10 cellular contexts compared by ENCODE assay signal in genomic region chr2:226661789-226662545, GRCh38.
DNase-seq lines count a peak whose midpoint lies in the region; ATAC-seq and TF ChIP-seq lines count a peak whose summit lies in the region.
"Had no signal": no experiment of that assay in that cellular context is flagged by ENCODE, and none has a peak within 500 bp of the region (broad histone marks: within the 10 kb centered on the region; RNA-seq: fewer than 3 reads in every experiment).

No MANE protein-coding gene starts in this region.

- peak overlapping the region; percentile 75 for H3K27ac ChIP-seq in brain microvascular endothelial cell
- peak overlapping the region; percentile 69 for H3K27ac ChIP-seq in vagina

- H3K4me1 ChIP-seq in vagina: peaks cover 23% of the 10 kb centered on the region

- in situ Hi-C loops in brain microvascular endothelial cell (cut with HindIII; ENCODE audit: low pct_ligation_motif_present, low sequenced_read_pairs): no loop called here

- ATAC-seq in Right ventricle myocardium inferior (peak; percentile 58), GM21423 (IDR thresholded peaks at IDR 0.05; ENCODE audit: unreplicated experiment) (no peak), GM18520 (IDR thresholded peaks at IDR 0.05; ENCODE audit: unreplicated experiment) (no peak), GM21737 (IDR thresholded peaks at IDR 0.05; ENCODE audit: unreplicated experiment) (no peak)

- H3K27me3 ChIP-seq in brain microvascular endothelial cell (replicated peaks) (no peaks in the 10 kb centered on the region), vagina (no peaks in the 10 kb centered on the region)

- no peak for TF ChIP-seq POLR2A in vagina (IDR thresholded peaks at IDR 0.05)

- no peaks in the 10 kb centered on the region for H3K9me3 ChIP-seq in vagina

- DNase-seq in Right ventricle myocardium inferior (ENCODE audit: missing footprints) (no peak), cardiac septum (ENCODE audit: low spot score) (no peak), brain microvascular endothelial cell (peak; percentile 95), kidney tubule cell (ENCODE audit: low spot score) (peak; percentile 96), vagina (ENCODE audit: extremely low spot score in 2 of 2) (no peak)
- DNase-seq: AML-193, endodermal cell had no signal

- TF ChIP-seq CTCF in brain microvascular endothelial cell (IDR thresholded peaks at IDR 0.05; ENCODE audit: low read depth, low read length, missing control alignments) (no peak), vagina (IDR thresholded peaks at IDR 0.05) (no peak)

- no peaks in the 10 kb centered on the region for H3K36me3 ChIP-seq in brain microvascular endothelial cell (replicated peaks)
- no peaks in the 10 kb centered on the region for H3K36me3 ChIP-seq in vagina

- intact Hi-C loops in Right ventricle myocardium inferior (cut with DNase I) (no loop called here), cardiac septum (cut with DNase I) (loop anchor here (5.0 kb wide), 2 partner anchors 135 to 215 kb away; partner anchors contain the start of gene IRS1), vagina (cut with DNase I) (loop anchor here (10.0 kb wide), 1 partner anchor 133 kb away; the partner anchor contains the start of gene IRS1)

- H3K4me3 ChIP-seq in brain microvascular endothelial cell (ENCODE audit: low read depth, low read length): no peak overlapping the region
- no peak overlapping the region for H3K4me3 ChIP-seq in vagina

Comparison
In these comparisons a context has a peak if more than half of its experiments do, and no peak if none do; other contexts are left out.
1. DNase-seq: peak in brain microvascular endothelial cell (single experiment) and kidney tubule cell (single experiment); none in Right ventricle myocardium inferior (single experiment), cardiac septum (single experiment) and vagina (0 of 2).